9 cellular contexts compared by ENCODE assay signal in genomic region chr2:55282110-55282917, GRCh38. TPM values are rescaled to one million over a fixed set of nuclear protein-coding genes. Genes with fewer than 3 reads are reported as not detected.
DNase-seq lines count a peak whose midpoint lies in the region; ATAC-seq, FAIRE-seq and TF ChIP-seq lines count a peak whose summit lies in the region.
"Had no signal": no experiment of that assay in that cellular context is flagged by ENCODE, and none has a peak within 500 bp of the region (broad histone marks: within the 10 kb centered on the region; RNA-seq: fewer than 3 reads in every experiment).

No MANE protein-coding gene starts in this region.

- H3K4me1 ChIP-seq in BE2C: no peaks in the 10 kb centered on the region
- peaks cover 5% of the 10 kb centered on the region for H3K4me1 ChIP-seq in ectodermal cell (ENCODE audit: control insufficient read depth, insufficient read depth, low read length)

- CTCF ChIA-PET in activated CD4-positive, alpha-beta memory T cell treated with anti-CD3 and anti-CD28 coated beads, Interleukin-2, amount 10 ng/mL, durations not matched to agents 7 days and 5 days (lab: Charles Lee): no interaction called here

- peak overlapping the region; percentile 82 for H3K4me3 Mint-ChIP-seq in activated CD4-positive, alpha-beta memory T cell treated with anti-CD3 and anti-CD28 coated beads, Interleukin-2, amount 10 ng/mL, durations not matched to agents 7 days and 5 days

- peak overlapping the region; percentile 80 for H3K27ac Mint-ChIP-seq in activated CD4-positive, alpha-beta memory T cell treated with anti-CD3 and anti-CD28 coated beads, Interleukin-2, amount 10 ng/mL, durations not matched to agents 7 days and 5 days

- H3K36me3 ChIP-seq in BE2C: no peaks in the 10 kb centered on the region
- no peaks in the 10 kb centered on the region for H3K36me3 ChIP-seq in ectodermal cell (ENCODE audit: control insufficient read depth, insufficient read depth, low read length)

- H3K4me3 ChIP-seq in BE2C (ENCODE audit: low read depth, low read length): peak overlapping the region; percentile 65
- peak overlapping the region; percentile 51 for H3K4me3 ChIP-seq in ectodermal cell (ENCODE audit: insufficient read depth, low read depth, low read length)

- 23% methylated on average over 60 of the region's 60 CpGs for WGBS in ectodermal cell, 2 experiments

- TF ChIP-seq CTCF in BE2C (IDR thresholded peaks at IDR 0.05; ENCODE audit: low read depth, low read length): no peak

- H3K27me3 ChIP-seq in BE2C: no peaks in the 10 kb centered on the region
- no peaks in the 10 kb centered on the region for H3K27me3 ChIP-seq in ectodermal cell (ENCODE audit: control insufficient read depth, insufficient read depth, low read length, poor library complexity, severe bottlenecking)

- H3K4me1 Mint-ChIP-seq in activated CD4-positive, alpha-beta memory T cell treated with anti-CD3 and anti-CD28 coated beads, Interleukin-2, amount 10 ng/mL, durations not matched to agents 7 days and 5 days: peaks cover 23% of the 10 kb centered on the region

- peaks cover 2% of the 10 kb centered on the region for H3K27me3 Mint-ChIP-seq in activated CD4-positive, alpha-beta memory T cell treated with anti-CD3 and anti-CD28 coated beads, Interleukin-2, amount 10 ng/mL, durations not matched to agents 7 days and 5 days

- no peaks in the 10 kb centered on the region for H3K36me3 Mint-ChIP-seq in activated CD4-positive, alpha-beta memory T cell treated with anti-CD3 and anti-CD28 coated beads, Interleukin-2, amount 10 ng/mL, durations not matched to agents 7 days and 5 days (ENCODE audit: low read depth)

- POLR2A ChIA-PET in activated CD4-positive, alpha-beta memory T cell treated with anti-CD3 and anti-CD28 coated beads, Interleukin-2, amount 10 ng/mL, durations not matched to agents 7 days and 5 days (lab: Charles Lee): interaction anchor here (0.8 to 1.1 kb wide), 3 partner anchors 12 to 49 kb away, joined by 3 to 4 read pairs (median 4); no protein-coding TSS in a partner anchor

- FAIRE-seq in GM19239 (lab: Jason Lieb, UNC): peak; percentile 92
- FAIRE-seq: TTC549 had no signal

- DNase-seq in BE2C (peak; percentile 83), GM19239 (ENCODE audit: insufficient read length, low spot score) (peak; percentile 68), NCI-H748 treated with DMSO at 0.1 percent for 48 hours (lab: John Stamatoyannopoulos, UW) (peak; percentile 56), medulla oblongata (ENCODE audit: extremely low spot score) (peak; percentile 79)
- peak; percentile 89 for DNase-seq in activated CD4-positive, alpha-beta memory T cell treated with anti-CD3 and anti-CD28 coated beads, Interleukin-2, amount 10 ng/mL, durations not matched to agents 7 days and 5 days
- DNase-seq in stimulated activated CD4-positive, alpha-beta T cell treated with anti-CD3 and anti-CD28 coated beads, TNF-alpha, amount 100 ng/mL, for 48 hours (ENCODE audit: low read depth in 3 of 3): peak; percentile 77 to 80 (median 79)

- no peaks in the 10 kb centered on the region for H3K9me3 Mint-ChIP-seq in activated CD4-positive, alpha-beta memory T cell treated with anti-CD3 and anti-CD28 coated beads, Interleukin-2, amount 10 ng/mL, durations not matched to agents 7 days and 5 days

- H3K27ac ChIP-seq in ectodermal cell (ENCODE audit: insufficient read depth, low read depth, low read length, poor library complexity, severe bottlenecking): no peak overlapping the region

- H3K9me3 ChIP-seq in BE2C (no peaks in the 10 kb centered on the region), ectodermal cell (ENCODE audit: control insufficient read depth, low read length) (no peaks in the 10 kb centered on the region)

- ATAC-seq in HG03442 (IDR thresholded peaks at IDR 0.05; ENCODE audit: unreplicated experiment): peak; percentile 98

RNA-seq across cellular contexts. Expression of gene MTIF2, which starts 13.3 kb away (rescaled TPM):
- polyA plus RNA-seq in BE2C (2012; ENCODE audit: insufficient read depth, insufficient read length, low read depth): 12.9 TPM
- 10 to 100 TPM; 25.6 to 26.5 TPM for total RNA-seq in activated CD4-positive, alpha-beta memory T cell treated with anti-CD3 and anti-CD28 coated beads, Interleukin-2, amount 10 ng/mL, durations not matched to agents 7 days and 5 days
- 32.5 TPM for polyA plus RNA-seq in ectodermal cell (2013, experiment 1 of 4)
- polyA plus RNA-seq in ectodermal cell (2013, experiment 2 of 4): 31.6 TPM
- polyA plus RNA-seq in ectodermal cell (2013, experiment 3 of 4): 25.9 TPM
- 32.9 TPM for polyA plus RNA-seq in ectodermal cell (2013, experiment 4 of 4)

RNA-seq across cellular contexts. Expression of gene RPS27A, which starts 49.8 kb away (rescaled TPM):
- polyA plus RNA-seq in BE2C (2012; ENCODE audit: insufficient read depth, insufficient read length, low read depth): 295 TPM
- 100 to 1,000 TPM; 869 to 878 TPM for total RNA-seq in activated CD4-positive, alpha-beta memory T cell treated with anti-CD3 and anti-CD28 coated beads, Interleukin-2, amount 10 ng/mL, durations not matched to agents 7 days and 5 days
- polyA plus RNA-seq in ectodermal cell (2013, experiment 1 of 4): 1,748 TPM
- 1,827 TPM for polyA plus RNA-seq in ectodermal cell (2013, experiment 2 of 4)
- 2,346 TPM for polyA plus RNA-seq in ectodermal cell (2013, experiment 3 of 4)
- 2,564 TPM for polyA plus RNA-seq in ectodermal cell (2013, experiment 4 of 4)

RNA-seq across cellular contexts. Expression of gene CLHC1, which starts 50.2 kb away (rescaled TPM):
- 1.1 TPM for polyA plus RNA-seq in BE2C (2012; ENCODE audit: insufficient read depth, insufficient read length, low read depth)
- total RNA-seq in activated CD4-positive, alpha-beta memory T cell treated with anti-CD3 and anti-CD28 coated beads, Interleukin-2, amount 10 ng/mL, durations not matched to agents 7 days and 5 days: 1 to 10 TPM; 7.5 to 8.3 TPM
- polyA plus RNA-seq in ectodermal cell (2013, experiment 1 of 4): 16.3 TPM
- 15.4 TPM for polyA plus RNA-seq in ectodermal cell (2013, experiment 2 of 4)
- polyA plus RNA-seq in ectodermal cell (2013, experiment 3 of 4): 9.8 TPM
- polyA plus RNA-seq in ectodermal cell (2013, experiment 4 of 4): 13.4 TPM
